ENCODE assay signal across 7 cellular contexts in the genomic region with DNA sequence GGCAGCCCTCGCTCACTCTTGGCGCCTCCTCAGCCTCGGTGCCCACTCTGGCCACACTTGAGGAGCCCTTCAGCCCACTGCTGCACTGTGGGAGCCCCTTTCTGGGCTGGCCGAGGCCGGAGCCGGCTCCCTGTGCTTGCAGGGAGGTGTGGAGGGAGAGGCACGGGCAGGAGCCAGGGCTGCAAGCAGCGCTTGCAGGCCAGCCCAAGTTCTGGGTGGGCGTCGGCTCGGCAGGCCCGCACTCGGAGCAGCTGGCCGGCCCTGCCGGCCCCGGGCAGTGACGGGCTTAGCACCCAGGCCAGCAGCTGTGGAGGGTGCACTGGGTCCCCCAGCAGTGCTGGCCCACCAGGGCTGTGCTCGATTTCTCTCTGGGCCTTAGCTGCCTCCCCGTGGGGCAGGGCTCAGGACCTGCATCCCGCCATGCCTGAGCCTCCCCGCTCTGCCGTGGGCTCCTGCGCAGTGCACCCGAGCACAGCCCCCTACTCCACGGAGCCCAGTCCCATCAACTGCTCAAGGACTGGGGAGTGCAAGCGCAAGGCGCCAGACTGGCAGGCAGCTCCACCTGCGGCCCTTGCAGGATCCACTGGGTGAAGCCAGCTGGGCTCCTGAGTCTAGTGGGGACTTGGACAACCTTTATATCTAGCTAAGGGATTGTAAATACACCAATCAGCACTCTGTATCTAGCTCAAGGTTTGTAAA. TPM values are rescaled to one million over a fixed set of nuclear protein-coding genes. Genes with fewer than 3 reads are reported as not detected.
"Had no signal": no experiment of that assay in that cellular context is flagged by ENCODE, and none has a peak within 500 bp of the region (broad histone marks: within the 10 kb centered on the region; RNA-seq: fewer than 3 reads in every experiment).

No MANE protein-coding gene starts in this region.

RNA-seq across cellular contexts. Expression of a gene that starts 27.9 kb away (rescaled TPM):
- total RNA-seq: activated naive CD4-positive, alpha-beta T cell treated with anti-CD3 and anti-CD28 coated beads, Interleukin-2, amount 50 U/mL, for 72 hours; LHCN-M2; PC-3; Peyer's patch; SJSA1 had no signal
- polyA plus RNA-seq: aorta, SK-N-SH had no signal
